Comparison of ENCODE assay signal across 1 cellular context in the genomic region with DNA sequence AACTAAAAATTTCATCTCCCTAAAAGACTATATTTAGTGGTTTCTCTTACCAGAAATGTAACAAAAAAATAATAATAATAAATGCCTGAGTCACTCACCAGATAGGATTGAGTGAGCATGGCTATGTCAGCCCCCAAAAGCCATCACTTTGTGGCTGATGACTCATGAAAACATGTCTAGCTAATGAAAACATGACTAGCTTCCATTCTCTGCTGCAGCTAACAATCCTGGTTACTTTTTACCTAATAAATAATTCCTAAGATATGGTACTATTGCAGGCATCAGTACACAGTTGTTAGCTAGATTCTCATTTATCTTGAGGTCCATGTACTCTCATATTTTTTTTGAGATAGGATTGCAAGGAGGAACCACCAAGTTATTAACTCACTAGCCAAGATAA.
TF ChIP-seq lines count a peak whose summit lies in the region.

No MANE protein-coding gene starts in this region.

TF ChIP-seq in IMR-90, 13 proteins besides CTCF, POLR2A, EP300 and RAD21 (continued from another document):
- TF ChIP-seq ELK1 (IDR thresholded peaks at IDR 0.05; ENCODE audit: borderline replicate concordance, low read depth, low read length): no peak
- TF ChIP-seq MXI1 (IDR thresholded peaks at IDR 0.05; ENCODE audit: borderline replicate concordance, low read depth, low read length): no peak
- no peak for TF ChIP-seq RCOR1 (IDR thresholded peaks at IDR 0.05; ENCODE audit: insufficient replicate concordance, low read length)
- TF ChIP-seq FOS (IDR thresholded peaks at IDR 0.05; ENCODE audit: low read depth, low read length): no peak
- TF ChIP-seq MAFK (IDR thresholded peaks at IDR 0.05; ENCODE audit: low read depth, low read length): no peak
- no peak for TF ChIP-seq NFE2L2 (IDR thresholded peaks at IDR 0.05; ENCODE audit: low read depth, low read length)
